Comparison of ENCODE assay signal across 8 cellular contexts in genomic region chr7:120805636-120806388, GRCh38. TPM values are rescaled to one million over a fixed set of nuclear protein-coding genes. Genes with fewer than 3 reads are reported as not detected.
DNase-seq lines count a peak whose midpoint lies in the region; ATAC-seq and TF ChIP-seq lines count a peak whose summit lies in the region.

No MANE protein-coding gene starts in this region.

- intact Hi-C loops in right lobe of liver (cut with DNase I): no loop called here

- no peaks in the 10 kb centered on the region for H3K36me3 ChIP-seq in right lobe of liver

- no peak overlapping the region for H3K4me3 ChIP-seq in choroid plexus epithelial cell (ENCODE audit: low read depth, low read length)
- H3K4me3 ChIP-seq in right lobe of liver: no peak overlapping the region

- H3K27me3 ChIP-seq in right lobe of liver: no peaks in the 10 kb centered on the region

- TF ChIP-seq POLR2A in right lobe of liver (IDR thresholded peaks at IDR 0.05): no peak

- ATAC-seq in HG02798 (IDR thresholded peaks at IDR 0.05; ENCODE audit: poor library complexity, unreplicated experiment): peak; percentile 85
- ATAC-seq in right lobe of liver: peak; percentile 83 to 91 (median 86)

- WGBS in right lobe of liver (ENCODE audit: insufficient coverage, low coverage, low lambda C conversion rate, missing lambda C conversion rate): 20% methylated on average over 3 of the region's 3 CpGs

- H3K27ac ChIP-seq in 22Rv1: no peak overlapping the region
- no peak overlapping the region for H3K27ac ChIP-seq in right lobe of liver

- peak; percentile 98 for TF ChIP-seq CTCF in 22Rv1 (IDR thresholded peaks at IDR 0.05)
- TF ChIP-seq CTCF in GM12873 (IDR thresholded peaks at IDR 0.05; ENCODE audit: insufficient read depth, low read depth, low read length, missing control alignments): peak; percentile 79
- TF ChIP-seq CTCF in choroid plexus epithelial cell (conservative IDR thresholded peaks at IDR 0.05; ENCODE audit: low read depth, low read length): peak; percentile 88
- peak; percentile 82 to 89 (median 84) for TF ChIP-seq CTCF in right lobe of liver (IDR thresholded peaks at IDR 0.05)

- DNase-seq in NCI-H1436 treated with DMSO at 0.1 percent for 48 hours (lab: John Stamatoyannopoulos, UW) (peak; percentile 17), T-helper 9 cell (peak; percentile 41), choroid plexus epithelial cell (ENCODE audit: low read depth) (peak; percentile 71), right lobe of liver (peak in 2 of 3 donors; percentile 19 to 62)
- DNase-seq in stimulated activated CD8-positive, alpha-beta memory T cell treated with anti-CD3 and anti-CD28 coated beads, Interleukin-7, amount 100 ng/mL, for 4 hours (ENCODE audit: low read depth in 2 of 2): peak; percentile 14 to 17

- no peaks in the 10 kb centered on the region for H3K9me3 ChIP-seq in right lobe of liver

- H3K4me1 ChIP-seq in right lobe of liver: no peaks in the 10 kb centered on the region

RNA-seq across cellular contexts. Expression of gene TSPAN12, which starts 52.1 kb away (rescaled TPM):
- 10 to 100 TPM; 10.7 to 14.4 (median 12.6) TPM for total RNA-seq in right lobe of liver

Comparison
In these comparisons a context has a peak if more than half of its experiments do, and no peak if none do; other contexts are left out.
1. DNase-seq: peak in every context shown above with its lines; median percentile 71 in choroid plexus epithelial cell; 41 in T-helper 9 cell; 40 in right lobe of liver; 17 in NCI-H1436 treated with DMSO at 0.1 percent for 48 hours; 16 in stimulated activated CD8-positive, alpha-beta memory T cell treated with anti-CD3 and anti-CD28 coated beads, Interleukin-7, amount 100 ng/mL, for 4 hours.